2 cellular contexts compared by ENCODE assay signal in the genomic region with DNA sequence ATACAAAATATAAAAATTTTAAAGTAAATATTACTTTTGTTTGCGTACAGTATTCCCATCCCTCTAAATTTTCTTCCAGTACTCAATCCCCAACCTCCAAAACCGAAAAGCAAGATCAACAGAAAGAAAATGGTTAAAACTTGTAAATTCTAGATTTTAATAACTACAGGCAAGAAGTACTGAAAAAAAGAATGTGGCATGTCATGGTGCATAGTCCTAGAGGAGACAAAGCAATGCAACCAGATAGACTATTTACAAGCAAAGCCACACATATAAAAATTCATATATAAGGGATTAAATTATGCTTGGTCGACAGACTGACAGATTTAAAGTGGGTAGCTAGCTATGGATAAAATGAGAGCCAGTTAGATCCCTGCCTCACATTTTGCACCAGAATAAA.
TF ChIP-seq lines count a peak whose summit lies in the region.

No MANE protein-coding gene starts in this region.

TF ChIP-seq in SK-N-SH, 30 proteins besides CTCF, POLR2A, EP300 and RAD21:
- TF ChIP-seq ELF1 (IDR thresholded peaks at IDR 0.05) (no peak), NRF1 (IDR thresholded peaks at IDR 0.05; ENCODE audit: low read depth, low read length) (no peak), FOXJ3 (CRISPR knock-in tag; IDR thresholded peaks at IDR 0.05) (no peak)
- TF ChIP-seq, protein P1, sequence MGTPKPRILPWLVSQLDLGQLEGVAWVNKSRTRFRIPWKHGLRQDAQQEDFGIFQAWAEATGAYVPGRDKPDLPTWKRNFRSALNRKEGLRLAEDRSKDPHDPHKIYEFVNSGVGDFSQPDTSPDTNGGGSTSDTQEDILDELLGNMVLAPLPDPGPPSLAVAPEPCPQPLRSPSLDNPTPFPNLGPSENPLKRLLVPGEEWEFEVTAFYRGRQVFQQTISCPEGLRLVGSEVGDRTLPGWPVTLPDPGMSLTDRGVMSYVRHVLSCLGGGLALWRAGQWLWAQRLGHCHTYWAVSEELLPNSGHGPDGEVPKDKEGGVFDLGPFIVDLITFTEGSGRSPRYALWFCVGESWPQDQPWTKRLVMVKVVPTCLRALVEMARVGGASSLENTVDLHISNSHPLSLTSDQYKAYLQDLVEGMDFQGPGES (IDR thresholded peaks at IDR 0.05; ENCODE audit: low read depth, low read length): no peak
- TF ChIP-seq, protein P2, sequence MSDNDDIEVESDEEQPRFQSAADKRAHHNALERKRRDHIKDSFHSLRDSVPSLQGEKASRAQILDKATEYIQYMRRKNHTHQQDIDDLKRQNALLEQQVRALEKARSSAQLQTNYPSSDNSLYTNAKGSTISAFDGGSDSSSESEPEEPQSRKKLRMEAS (IDR thresholded peaks at IDR 0.05; ENCODE audit: low read depth): no peak
TF ChIP-seq in SK-N-SH: peak in this region for 0.

TF ChIP-seq in SK-N-SH treated with all-trans-retinoic acid at 6 μM for 48 hours, 23 proteins besides CTCF, POLR2A, EP300 and RAD21:
- TF ChIP-seq TCF4 (CRISPR knock-in tag; IDR thresholded peaks at IDR 0.05; ENCODE audit: borderline replicate concordance) (no peak), PPARA (CRISPR knock-in tag; IDR thresholded peaks at IDR 0.05; ENCODE audit: borderline replicate concordance) (no peak)
- TF ChIP-seq, protein P3, sequence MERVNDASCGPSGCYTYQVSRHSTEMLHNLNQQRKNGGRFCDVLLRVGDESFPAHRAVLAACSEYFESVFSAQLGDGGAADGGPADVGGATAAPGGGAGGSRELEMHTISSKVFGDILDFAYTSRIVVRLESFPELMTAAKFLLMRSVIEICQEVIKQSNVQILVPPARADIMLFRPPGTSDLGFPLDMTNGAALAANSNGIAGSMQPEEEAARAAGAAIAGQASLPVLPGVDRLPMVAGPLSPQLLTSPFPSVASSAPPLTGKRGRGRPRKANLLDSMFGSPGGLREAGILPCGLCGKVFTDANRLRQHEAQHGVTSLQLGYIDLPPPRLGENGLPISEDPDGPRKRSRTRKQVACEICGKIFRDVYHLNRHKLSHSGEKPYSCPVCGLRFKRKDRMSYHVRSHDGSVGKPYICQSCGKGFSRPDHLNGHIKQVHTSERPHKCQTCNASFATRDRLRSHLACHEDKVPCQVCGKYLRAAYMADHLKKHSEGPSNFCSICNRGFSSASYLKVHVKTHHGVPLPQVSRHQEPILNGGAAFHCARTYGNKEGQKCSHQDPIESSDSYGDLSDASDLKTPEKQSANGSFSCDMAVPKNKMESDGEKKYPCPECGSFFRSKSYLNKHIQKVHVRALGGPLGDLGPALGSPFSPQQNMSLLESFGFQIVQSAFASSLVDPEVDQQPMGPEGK (CRISPR knock-in tag; IDR thresholded peaks at IDR 0.05; ENCODE audit: borderline replicate concordance): no peak
TF ChIP-seq in SK-N-SH treated with all-trans-retinoic acid at 6 μM for 48 hours: peak in this region for 0.
